1 cellular context compared by ENCODE assay signal in the genomic region with DNA sequence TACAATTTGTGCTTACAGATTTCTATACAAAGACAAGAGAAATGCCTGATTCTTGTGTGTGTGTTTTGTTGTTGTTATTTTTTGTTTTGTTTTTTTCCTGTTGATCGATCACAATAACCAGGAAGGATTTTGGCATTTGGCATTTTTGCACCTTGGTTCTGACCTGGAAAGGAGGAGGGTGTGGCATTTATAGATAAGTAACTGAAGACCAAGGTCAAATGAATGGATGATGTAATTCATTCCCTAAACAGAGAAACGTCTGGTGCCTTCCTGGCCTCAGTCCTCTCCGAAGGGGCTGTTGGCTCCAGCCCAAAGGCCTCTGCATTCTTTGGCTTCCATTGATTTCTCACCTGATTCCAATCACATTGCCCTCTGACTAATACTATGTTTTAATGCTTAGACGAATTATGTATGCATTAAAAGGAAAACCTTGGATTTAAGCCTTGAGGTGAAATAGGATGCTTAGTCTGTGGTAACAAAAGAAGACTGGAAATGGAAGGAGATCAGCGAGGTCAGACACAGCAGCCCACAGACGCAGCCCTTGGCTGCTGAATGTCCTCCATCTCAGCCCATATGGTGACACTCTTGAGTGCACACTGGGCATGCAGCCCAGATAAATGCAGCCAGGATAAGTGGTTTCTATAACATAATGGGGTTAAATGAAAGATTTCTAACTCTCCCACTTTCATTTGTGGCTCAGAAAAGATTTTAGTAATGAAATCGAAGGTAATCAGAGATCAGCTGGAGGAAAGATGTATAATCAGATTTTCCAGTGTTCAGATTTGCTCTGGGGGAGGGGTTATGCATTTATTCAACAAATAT.
TF ChIP-seq lines count a peak whose summit lies in the region.

No MANE protein-coding gene starts in this region.

TF ChIP-seq in H1, 55 proteins besides CTCF, POLR2A, EP300 and RAD21:
- no peak for TF ChIP-seq EZH2 (IDR thresholded peaks at IDR 0.05; ENCODE audit: low read depth, low read length, severe bottlenecking)
- TF ChIP-seq JUND (IDR thresholded peaks at IDR 0.05; ENCODE audit: low read length): peak; percentile 26; the same call in 1 of the 2 replicates
- TF ChIP-seq, protein P1, sequence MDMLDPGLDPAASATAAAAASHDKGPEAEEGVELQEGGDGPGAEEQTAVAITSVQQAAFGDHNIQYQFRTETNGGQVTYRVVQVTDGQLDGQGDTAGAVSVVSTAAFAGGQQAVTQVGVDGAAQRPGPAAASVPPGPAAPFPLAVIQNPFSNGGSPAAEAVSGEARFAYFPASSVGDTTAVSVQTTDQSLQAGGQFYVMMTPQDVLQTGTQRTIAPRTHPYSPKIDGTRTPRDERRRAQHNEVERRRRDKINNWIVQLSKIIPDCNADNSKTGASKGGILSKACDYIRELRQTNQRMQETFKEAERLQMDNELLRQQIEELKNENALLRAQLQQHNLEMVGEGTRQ (IDR thresholded peaks at IDR 0.05; ENCODE audit: low read length): no peak
- TF ChIP-seq HDAC6 (IDR thresholded peaks at IDR 0.05; ENCODE audit: low read depth, low read length): no peak
